3 cellular contexts compared by ENCODE assay signal in genomic region chr9:133226219-133227171, GRCh38.
TF ChIP-seq lines count a peak whose summit lies in the region.

No MANE protein-coding gene starts in this region.

TF ChIP-seq in SK-N-SH, 30 proteins besides CTCF, POLR2A, EP300 and RAD21 (continued from another document):
- TF ChIP-seq IRF3 (IDR thresholded peaks at IDR 0.05; ENCODE audit: low read depth, low read length) = no peak
- TF ChIP-seq RFX5 (IDR thresholded peaks at IDR 0.05; ENCODE audit: low read length) = no peak
- TF ChIP-seq, protein P1, sequence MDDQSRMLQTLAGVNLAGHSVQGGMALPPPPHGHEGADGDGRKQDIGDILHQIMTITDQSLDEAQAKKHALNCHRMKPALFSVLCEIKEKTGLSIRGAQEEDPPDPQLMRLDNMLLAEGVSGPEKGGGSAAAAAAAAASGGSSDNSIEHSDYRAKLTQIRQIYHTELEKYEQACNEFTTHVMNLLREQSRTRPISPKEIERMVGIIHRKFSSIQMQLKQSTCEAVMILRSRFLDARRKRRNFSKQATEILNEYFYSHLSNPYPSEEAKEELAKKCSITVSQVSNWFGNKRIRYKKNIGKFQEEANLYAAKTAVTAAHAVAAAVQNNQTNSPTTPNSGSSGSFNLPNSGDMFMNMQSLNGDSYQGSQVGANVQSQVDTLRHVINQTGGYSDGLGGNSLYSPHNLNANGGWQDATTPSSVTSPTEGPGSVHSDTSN (IDR thresholded peaks at IDR 0.05) = no peak

TF ChIP-seq in SK-N-SH treated with all-trans-retinoic acid at 6 μM for 48 hours, 23 proteins besides CTCF, POLR2A, EP300 and RAD21 (continued from another document):
- TF ChIP-seq, protein P2, sequence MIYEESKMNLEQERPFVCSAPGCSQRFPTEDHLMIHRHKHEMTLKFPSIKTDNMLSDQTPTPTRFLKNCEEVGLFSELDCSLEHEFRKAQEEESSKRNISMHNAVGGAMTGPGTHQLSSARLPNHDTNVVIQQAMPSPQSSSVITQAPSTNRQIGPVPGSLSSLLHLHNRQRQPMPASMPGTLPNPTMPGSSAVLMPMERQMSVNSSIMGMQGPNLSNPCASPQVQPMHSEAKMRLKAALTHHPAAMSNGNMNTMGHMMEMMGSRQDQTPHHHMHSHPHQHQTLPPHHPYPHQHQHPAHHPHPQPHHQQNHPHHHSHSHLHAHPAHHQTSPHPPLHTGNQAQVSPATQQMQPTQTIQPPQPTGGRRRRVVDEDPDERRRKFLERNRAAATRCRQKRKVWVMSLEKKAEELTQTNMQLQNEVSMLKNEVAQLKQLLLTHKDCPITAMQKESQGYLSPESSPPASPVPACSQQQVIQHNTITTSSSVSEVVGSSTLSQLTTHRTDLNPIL (CRISPR knock-in tag; IDR thresholded peaks at IDR 0.05; ENCODE audit: low read depth) = no peak
- TF ChIP-seq RARB (CRISPR knock-in tag; IDR thresholded peaks at IDR 0.05) = no peak

TF ChIP-seq in WTC11, 78 proteins besides CTCF, POLR2A, EP300 and RAD21 (continued from another document):
- TF ChIP-seq ZNF281 (CRISPR knock-in tag; IDR thresholded peaks at IDR 0.05) (no peak), JAZF1 (CRISPR knock-in tag; IDR thresholded peaks at IDR 0.05) (no peak), GTF2I (CRISPR knock-in tag; conservative IDR thresholded peaks at IDR 0.05) (no peak), JUN (CRISPR knock-in tag; IDR thresholded peaks at IDR 0.05) (no peak), ETV6 (CRISPR knock-in tag; IDR thresholded peaks at IDR 0.05) (no peak), KAT7 (CRISPR knock-in tag; IDR thresholded peaks at IDR 0.05; ENCODE audit: borderline replicate concordance) (no peak), FOXJ3 (CRISPR knock-in tag; IDR thresholded peaks at IDR 0.05; ENCODE audit: borderline replicate concordance) (no peak), ATF2 (CRISPR knock-in tag; IDR thresholded peaks at IDR 0.05; ENCODE audit: borderline replicate concordance, low read depth) (no peak), GRHL2 (CRISPR knock-in tag; IDR thresholded peaks at IDR 0.05; ENCODE audit: insufficient replicate concordance, severe bottlenecking) (no peak), PREB (CRISPR knock-in tag; IDR thresholded peaks at IDR 0.05; ENCODE audit: borderline replicate concordance) (no peak), ERG (CRISPR knock-in tag; IDR thresholded peaks at IDR 0.05) (no peak), ZNF671 (CRISPR knock-in tag; IDR thresholded peaks at IDR 0.05) (no peak), ELF4 (CRISPR knock-in tag; IDR thresholded peaks at IDR 0.05; ENCODE audit: low read depth) (no peak), ESRRA (CRISPR knock-in tag; IDR thresholded peaks at IDR 0.05; ENCODE audit: borderline replicate concordance) (no peak), MAX (CRISPR knock-in tag; IDR thresholded peaks at IDR 0.05) (no peak)
- TF ChIP-seq, protein P3, sequence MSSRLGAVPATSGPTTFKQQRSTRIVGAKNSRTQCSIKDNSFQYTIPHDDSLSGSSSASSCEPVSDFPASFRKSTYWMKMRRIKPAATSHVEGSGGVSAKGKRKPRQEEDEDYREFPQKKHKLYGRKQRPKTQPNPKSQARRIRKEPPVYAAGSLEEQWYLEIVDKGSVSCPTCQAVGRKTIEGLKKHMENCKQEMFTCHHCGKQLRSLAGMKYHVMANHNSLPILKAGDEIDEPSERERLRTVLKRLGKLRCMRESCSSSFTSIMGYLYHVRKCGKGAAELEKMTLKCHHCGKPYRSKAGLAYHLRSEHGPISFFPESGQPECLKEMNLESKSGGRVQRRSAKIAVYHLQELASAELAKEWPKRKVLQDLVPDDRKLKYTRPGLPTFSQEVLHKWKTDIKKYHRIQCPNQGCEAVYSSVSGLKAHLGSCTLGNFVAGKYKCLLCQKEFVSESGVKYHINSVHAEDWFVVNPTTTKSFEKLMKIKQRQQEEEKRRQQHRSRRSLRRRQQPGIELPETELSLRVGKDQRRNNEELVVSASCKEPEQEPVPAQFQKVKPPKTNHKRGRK (CRISPR knock-in tag; IDR thresholded peaks at IDR 0.05; ENCODE audit: borderline replicate concordance) = no peak
- TF ChIP-seq, protein P4, sequence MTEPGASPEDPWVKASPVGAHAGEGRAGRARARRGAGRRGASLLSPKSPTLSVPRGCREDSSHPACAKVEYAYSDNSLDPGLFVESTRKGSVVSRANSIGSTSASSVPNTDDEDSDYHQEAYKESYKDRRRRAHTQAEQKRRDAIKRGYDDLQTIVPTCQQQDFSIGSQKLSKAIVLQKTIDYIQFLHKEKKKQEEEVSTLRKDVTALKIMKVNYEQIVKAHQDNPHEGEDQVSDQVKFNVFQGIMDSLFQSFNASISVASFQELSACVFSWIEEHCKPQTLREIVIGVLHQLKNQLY (CRISPR knock-in tag; IDR thresholded peaks at IDR 0.05) = no peak
TF ChIP-seq in WTC11: peak in this region for 0.
